In the genomic region with DNA sequence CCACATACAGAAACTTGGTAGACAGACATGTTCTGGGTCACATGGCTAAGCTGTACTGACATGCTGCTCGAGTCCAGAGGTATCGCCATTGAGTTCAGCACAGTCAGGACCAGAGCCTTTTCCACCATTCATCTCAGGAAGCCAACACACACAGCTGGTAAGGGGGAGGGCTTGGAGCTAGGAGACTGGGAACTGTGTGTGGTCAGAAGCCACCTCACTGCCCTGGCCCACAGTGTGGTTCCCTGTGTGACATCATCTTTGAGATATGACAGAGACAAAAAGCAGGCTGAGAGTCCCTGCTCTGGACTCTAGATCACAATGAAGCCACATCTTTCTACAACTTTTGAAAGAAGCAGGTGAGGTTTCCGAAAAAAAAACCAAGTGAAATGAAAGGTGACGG, we compare ENCODE assay signal across 27 cellular contexts.
DNase-seq lines count a peak whose midpoint lies in the region; ATAC-seq, FAIRE-seq and TF ChIP-seq lines count a peak whose summit lies in the region.
"Had no signal": no experiment of that assay in that cellular context is flagged by ENCODE, and none has a peak within 500 bp of the region (broad histone marks: within the 10 kb centered on the region; RNA-seq: fewer than 3 reads in every experiment).

No MANE protein-coding gene starts in this region.

- TF ChIP-seq EP300 in suprapubic skin (IDR thresholded peaks at IDR 0.05) = no peak

- CTCF ChIA-PET in activated naive CD4-positive, alpha-beta T cell treated with anti-CD3 and anti-CD28 coated beads, Interleukin-2, amount 10 ng/mL, durations not matched to agents 7 days and 5 days (lab: Charles Lee) = no interaction called here

- no peaks in the 10 kb centered on the region for H3K9me3 ChIP-seq in astrocyte (ENCODE audit: insufficient read depth, low read depth, low read length)
- H3K9me3 ChIP-seq in lung (ENCODE audit: control insufficient read depth in 2 of 2, insufficient read depth in 1 of 2, low read length in 1 of 2) = peaks cover 0 to 2% of the 10 kb centered on the region in 2 donors
- H3K9me3 ChIP-seq in suprapubic skin = no peaks in the 10 kb centered on the region
- H3K9me3 ChIP-seq: esophagus muscularis mucosa, heart left ventricle, ovary, stomach had no signal

- H3K9me3 Mint-ChIP-seq in astrocyte (ENCODE audit: unreplicated experiment) = no peaks in the 10 kb centered on the region
- no peaks in the 10 kb centered on the region for H3K9me3 Mint-ChIP-seq in activated naive CD4-positive, alpha-beta T cell treated with anti-CD3 and anti-CD28 coated beads, Interleukin-2, amount 10 ng/mL, durations not matched to agents 7 days and 5 days
- H3K9me3 Mint-ChIP-seq: CD4-positive, alpha-beta T cell; central memory CD8-positive, alpha-beta T cell; T-cell had no signal

- peaks cover 5% of the 10 kb centered on the region for H3K36me3 Mint-ChIP-seq in astrocyte (ENCODE audit: low read depth, unreplicated experiment)
- H3K36me3 Mint-ChIP-seq in activated naive CD4-positive, alpha-beta T cell treated with anti-CD3 and anti-CD28 coated beads, Interleukin-2, amount 10 ng/mL, durations not matched to agents 7 days and 5 days = no peaks in the 10 kb centered on the region

- H3K4me1 ChIP-seq in astrocyte (ENCODE audit: insufficient read depth, low read length) = peaks cover 4% of the 10 kb centered on the region
- no peaks in the 10 kb centered on the region for H3K4me1 ChIP-seq in lung (ENCODE audit: control insufficient read depth in 2 of 2, insufficient read depth in 2 of 2, low read length in 2 of 2)
- no peaks in the 10 kb centered on the region for H3K4me1 ChIP-seq in suprapubic skin
- H3K4me1 ChIP-seq: esophagus muscularis mucosa, heart left ventricle had no signal

- no peak overlapping the region for H3K9ac ChIP-seq in astrocyte (ENCODE audit: low read length)
- H3K9ac ChIP-seq: KMS-11 had no signal

- H2AFZ ChIP-seq in astrocyte (ENCODE audit: low read depth, low read length) = no peak overlapping the region

- ATAC-seq in lung (ENCODE audit: insufficient read depth, low FRiP score) (no peak), HG02870 (IDR thresholded peaks at IDR 0.05; ENCODE audit: unreplicated experiment) (no peak)
- ATAC-seq: Right ventricle myocardium inferior, T-cell had no signal

- FAIRE-seq in astrocyte (lab: Jason Lieb, UNC) = no peak

- TF ChIP-seq CTCF in astrocyte (IDR thresholded peaks at IDR 0.05; ENCODE audit: insufficient read depth, low read depth, low read length) (no peak), lung (IDR thresholded peaks at IDR 0.05; ENCODE audit: control extremely low read depth, extremely low read depth) (no peak), suprapubic skin (IDR thresholded peaks at IDR 0.05) (no peak)

- no peaks in the 10 kb centered on the region for H3K36me3 ChIP-seq in astrocyte (ENCODE audit: insufficient read depth, low read length)
- peaks cover 0 to 3% of the 10 kb centered on the region in 2 donors for H3K36me3 ChIP-seq in lung (ENCODE audit: control insufficient read depth in 2 of 2, insufficient read depth in 2 of 2, low read length in 2 of 2)
- H3K36me3 ChIP-seq in suprapubic skin = no peaks in the 10 kb centered on the region
- H3K36me3 ChIP-seq: heart left ventricle, ovary had no signal

- H3K4me1 Mint-ChIP-seq in astrocyte (ENCODE audit: low read depth, unreplicated experiment) = peaks cover 21% of the 10 kb centered on the region
- H3K4me1 Mint-ChIP-seq in activated naive CD4-positive, alpha-beta T cell treated with anti-CD3 and anti-CD28 coated beads, Interleukin-2, amount 10 ng/mL, durations not matched to agents 7 days and 5 days = no peaks in the 10 kb centered on the region
- H3K4me1 Mint-ChIP-seq: central memory CD8-positive, alpha-beta T cell; T-cell had no signal

- H3K27ac Mint-ChIP-seq in astrocyte (ENCODE audit: unreplicated experiment) = no peak overlapping the region
- H3K27ac Mint-ChIP-seq in activated naive CD4-positive, alpha-beta T cell treated with anti-CD3 and anti-CD28 coated beads, Interleukin-2, amount 10 ng/mL, durations not matched to agents 7 days and 5 days = no peak overlapping the region
- H3K27ac Mint-ChIP-seq: CD4-positive, alpha-beta T cell; T-cell had no signal

- H3K27ac ChIP-seq in astrocyte (ENCODE audit: low read depth, low read length) (no peak overlapping the region), lung (ENCODE audit: low read depth in 1 of 2, low read length in 1 of 2) (no peak overlapping the region), suprapubic skin (no peak overlapping the region)
- H3K27ac ChIP-seq: esophagus muscularis mucosa, heart left ventricle, KMS-11, ovary, stomach had no signal

- no peaks in the 10 kb centered on the region for H3K79me2 ChIP-seq in astrocyte (ENCODE audit: insufficient read depth, low read length)

- no peak overlapping the region for H3K4me2 ChIP-seq in astrocyte (ENCODE audit: low read length)
- H3K4me2 ChIP-seq: KMS-11 had no signal

- WGBS in lung, 2 donors = 95 to 97% methylated on average over 4 of the region's 4 CpGs
- 94% methylated on average over 4 of the region's 4 CpGs for WGBS in suprapubic skin

- no peaks in the 10 kb centered on the region for H3K27me3 Mint-ChIP-seq in astrocyte (ENCODE audit: low read depth, unreplicated experiment)
- no peaks in the 10 kb centered on the region for H3K27me3 Mint-ChIP-seq in activated naive CD4-positive, alpha-beta T cell treated with anti-CD3 and anti-CD28 coated beads, Interleukin-2, amount 10 ng/mL, durations not matched to agents 7 days and 5 days
- H3K27me3 Mint-ChIP-seq: CD4-positive, alpha-beta T cell; central memory CD8-positive, alpha-beta T cell; T-cell had no signal

- H3K4me3 ChIP-seq in astrocyte (ENCODE audit: insufficient read depth, low read depth, low read length) = no peak overlapping the region
- H3K4me3 ChIP-seq in lung = peak overlapping the region; percentile 7
- no peak overlapping the region for H3K4me3 ChIP-seq in suprapubic skin
- H3K4me3 ChIP-seq: esophagus muscularis mucosa, heart left ventricle, ovary, stomach had no signal

- TF ChIP-seq POLR2A in suprapubic skin (IDR thresholded peaks at IDR 0.05) = no peak

- DNase-seq in AG08396 (ENCODE audit: low spot score) = peak; percentile 48
- peak; percentile 42 for DNase-seq in HT1080 (ENCODE audit: low read depth)
- peak; percentile 39 for DNase-seq in astrocyte (ENCODE audit: low read depth)
- no peak for DNase-seq in lung (ENCODE audit: low spot score)
- no peak for DNase-seq in GM19238 (ENCODE audit: insufficient read length, low spot score)
- no peak for DNase-seq in suprapubic skin (ENCODE audit: low spot score in 2 of 2)
- no peak for DNase-seq in activated naive CD4-positive, alpha-beta T cell treated with anti-CD3 and anti-CD28 coated beads, Interleukin-2, amount 10 ng/mL, durations not matched to agents 7 days and 5 days
- DNase-seq: ACHN; activated CD4-positive, alpha-beta T cell treated with anti-CD3 and anti-CD28 coated beads, Interleukin-2, amount 50 U/mL, for 1 hour; activated CD8-positive, alpha-beta memory T cell treated with anti-CD3 and anti-CD28 coated beads, Interleukin-2, amount 50 U/mL, for 4 hours; activated gamma-delta T cell; amniotic stem cell; CD4-positive, alpha-beta T cell; DMS153; heart left ventricle; NCI-H1092 treated with DMSO at 0.1 percent for 48 hours; NCI-H2081 treated with DMSO at 0.1 percent for 48 hours; NCI-H510A treated with DMSO at 0.1 percent for 48 hours; ovary; stimulated activated CD4-positive, alpha-beta T cell treated with anti-CD3 and anti-CD28 coated beads, Interleukin-2, amount 100 ng/mL, for 24 hours; stomach; T-cell had no signal

- H3K27me3 ChIP-seq in astrocyte (ENCODE audit: insufficient read depth, low read length) = no peaks in the 10 kb centered on the region
- no peaks in the 10 kb centered on the region for H3K27me3 ChIP-seq in lung (ENCODE audit: control insufficient read depth, insufficient read depth)
- H3K27me3 ChIP-seq in suprapubic skin = no peaks in the 10 kb centered on the region
- H3K27me3 ChIP-seq: esophagus muscularis mucosa, heart left ventricle, ovary, stomach had no signal

- no peaks in the 10 kb centered on the region for H4K20me1 ChIP-seq in astrocyte (ENCODE audit: insufficient read depth, low read length)

- H3K4me3 Mint-ChIP-seq in astrocyte (ENCODE audit: unreplicated experiment) = no peak overlapping the region
- H3K4me3 Mint-ChIP-seq in activated naive CD4-positive, alpha-beta T cell treated with anti-CD3 and anti-CD28 coated beads, Interleukin-2, amount 10 ng/mL, durations not matched to agents 7 days and 5 days = no peak overlapping the region
- H3K4me3 Mint-ChIP-seq: CD4-positive, alpha-beta T cell; central memory CD8-positive, alpha-beta T cell; T-cell had no signal

Comparison
In these comparisons a context has a peak if more than half of its experiments do, and no peak if none do; other contexts are left out.
1. DNase-seq: peak in AG08396 (single experiment), HT1080 (single experiment) and astrocyte (single experiment); none in lung (single experiment), GM19238 (single experiment), suprapubic skin (0 of 2) and activated naive CD4-positive, alpha-beta T cell treated with anti-CD3 and anti-CD28 coated beads, Interleukin-2, amount 10 ng/mL, durations not matched to agents 7 days and 5 days (single experiment).